18 cellular contexts compared by ENCODE assay signal in genomic region chr9:76716270-76716669, GRCh38. TPM values are rescaled to one million over a fixed set of nuclear protein-coding genes. Genes with fewer than 3 reads are reported as not detected.
DNase-seq lines count a peak whose midpoint lies in the region; ATAC-seq and TF ChIP-seq lines count a peak whose summit lies in the region.
"Had no signal": no experiment of that assay in that cellular context is flagged by ENCODE, and none has a peak within 500 bp of the region (broad histone marks: within the 10 kb centered on the region; RNA-seq: fewer than 3 reads in every experiment).

No MANE protein-coding gene starts in this region.

- H3K4me3 ChIP-seq in mesenchymal stem cell (ENCODE audit: insufficient read depth in 1 of 2, low read depth in 1 of 2, low read length in 2 of 2): no peak overlapping the region
- H3K4me3 ChIP-seq in OCI-LY7 (ENCODE audit: low read depth, low read length, poor library complexity, severe bottlenecking): no peak overlapping the region
- H3K4me3 ChIP-seq: esophagus muscularis mucosa had no signal

- H3K4me1 ChIP-seq in mesenchymal stem cell (ENCODE audit: control insufficient read depth, insufficient read depth, low read depth, low read length) (peaks cover 1% of the 10 kb centered on the region), OCI-LY7 (ENCODE audit: insufficient read depth, low read length, poor library complexity, severe bottlenecking) (no peaks in the 10 kb centered on the region)

- POLR2A ChIA-PET in OCI-LY7 (lab: Charles Lee): no interaction called here

- H3K4ac ChIP-seq in mesenchymal stem cell (ENCODE audit: low read depth in 1 of 2, low read length in 2 of 2): no peak overlapping the region

- H3K9ac ChIP-seq in mesenchymal stem cell (ENCODE audit: low read length): peak overlapping the region; percentile 65

- H3K79me1 ChIP-seq in mesenchymal stem cell (replicated peaks; ENCODE audit: low read length, poor library complexity, severe bottlenecking): no peaks in the 10 kb centered on the region

- no peak overlapping the region for H2BK12ac ChIP-seq in mesenchymal stem cell (ENCODE audit: low read length in 2 of 2)

- no peak overlapping the region for H2BK5ac ChIP-seq in mesenchymal stem cell (ENCODE audit: low read depth, low read length, poor library complexity, severe bottlenecking)

- H3K36me3 ChIP-seq in mesenchymal stem cell (ENCODE audit: control insufficient read depth in 1 of 2, insufficient read depth in 2 of 2, low read depth in 1 of 2, low read length in 2 of 2) (peaks cover 0 to 13% of the 10 kb centered on the region in 2 experiments), OCI-LY7 (ENCODE audit: insufficient read depth, low read length) (no peaks in the 10 kb centered on the region)

- H3K14ac ChIP-seq in mesenchymal stem cell (ENCODE audit: low read length in 2 of 2): no peak overlapping the region

- H3K27me3 ChIP-seq in mesenchymal stem cell (ENCODE audit: control insufficient read depth in 1 of 2, insufficient read depth in 1 of 2, low read length in 2 of 2): no peaks in the 10 kb centered on the region
- H3K27me3 ChIP-seq: esophagus muscularis mucosa had no signal

- WGBS in mesenchymal stem cell: 97% methylated on average over 3 of the region's 4 CpGs

- no peak overlapping the region for H2BK120ac ChIP-seq in mesenchymal stem cell (ENCODE audit: low read depth, low read length)

- H2AFZ ChIP-seq in mesenchymal stem cell (ENCODE audit: low read depth, low read length) (no peak overlapping the region), OCI-LY7 (ENCODE audit: low read length) (no peak overlapping the region)

- CTCF ChIA-PET in OCI-LY7 (lab: Charles Lee; ENCODE audit: unreplicated experiment): no interaction called here

- no peak overlapping the region for H4K8ac ChIP-seq in mesenchymal stem cell (ENCODE audit: low read length)

- ATAC-seq in stimulated activated naive CD8-positive, alpha-beta T cell treated with anti-CD3 and anti-CD28 coated beads, Interleukin-15, Interleukin-2, amounts not matched to agents 100 U/mL and 50 U/mL, for 24 hours: no peak
- ATAC-seq: activated T-cell treated with anti-CD3 and anti-CD28 coated beads, Interleukin-2, amount 50 U/mL, for 4 hours; HCT116; left ventricle myocardium superior; naive thymus-derived CD8-positive, alpha-beta T cell; right cardiac atrium; T-helper 17 cell had no signal

- no TSS peak for BruUV-seq in OCI-LY7 (replicated peaks; lab: Mats Ljungman, UMichigan)

- no peak overlapping the region for H3K4me2 ChIP-seq in mesenchymal stem cell (ENCODE audit: low read length, poor library complexity, severe bottlenecking)
- no peak overlapping the region for H3K4me2 ChIP-seq in OCI-LY7 (ENCODE audit: low read length)

- H3K9me3 ChIP-seq in mesenchymal stem cell (ENCODE audit: control insufficient read depth, low read length) (no peaks in the 10 kb centered on the region), OCI-LY7 (ENCODE audit: low read length) (no peaks in the 10 kb centered on the region)
- H3K9me3 ChIP-seq: esophagus muscularis mucosa had no signal

- H3K27ac ChIP-seq in mesenchymal stem cell (ENCODE audit: low read length, poor library complexity, severe bottlenecking) (no peak overlapping the region), OCI-LY7 (ENCODE audit: low read depth, low read length, poor library complexity, severe bottlenecking) (no peak overlapping the region)

- in situ Hi-C loops in SK-MEL-5 (cut with HindIII; ENCODE audit: low pct_unique_long_range_greater_than_20kb, low sequenced_read_pairs): no loop called here

- H3K23ac ChIP-seq in mesenchymal stem cell (ENCODE audit: low read length in 2 of 2): no peak overlapping the region

- no peaks in the 10 kb centered on the region for H3K9me2 ChIP-seq in OCI-LY7 (ENCODE audit: insufficient read depth, low read length)

- DNase-seq in COR-L47 (lab: John Stamatoyannopoulos, UW): peak; percentile 73
- peak; percentile 56 for DNase-seq in LHCN-M2 (ENCODE audit: low read depth)
- DNase-seq in SK-MEL-5 (ENCODE audit: low read depth, low spot score): peak; percentile 42
- DNase-seq in mesenchymal stem cell: no peak
- no peak for DNase-seq in OCI-LY7 (ENCODE audit: low spot score)
- DNase-seq in stimulated activated naive CD8-positive, alpha-beta T cell treated with anti-CD3 and anti-CD28 coated beads, Interleukin-15, Interleukin-2, amounts not matched to agents 100 U/mL and 50 U/mL, for 24 hours: no peak
- no peak for DNase-seq in HuH-7.5 (ENCODE audit: low spot score)
- DNase-seq: activated T-cell treated with anti-CD3 and anti-CD28 coated beads, Interleukin-2, amount 50 U/mL, for 4 hours; CD4-positive, alpha-beta T cell; Kasumi-1; left ventricle myocardium superior; naive thymus-derived CD8-positive, alpha-beta T cell; NCI-H226; right cardiac atrium; stimulated activated CD4-positive, alpha-beta T cell treated with anti-CD3 and anti-CD28 coated beads, Interleukin-4, amount 100 ng/mL, for 1 hour; T-helper 17 cell had no signal

- no peak overlapping the region for H4K91ac ChIP-seq in mesenchymal stem cell (ENCODE audit: low read length)

- no peaks in the 10 kb centered on the region for H4K20me1 ChIP-seq in OCI-LY7 (ENCODE audit: insufficient read depth, low read length)

- intact Hi-C loops in OCI-LY7 (cut with micrococcal nuclease; ENCODE audit: unreplicated experiment): no loop called here

- H2BK15ac ChIP-seq in mesenchymal stem cell (ENCODE audit: low read depth, poor library complexity, severe bottlenecking): no peak overlapping the region

- TF ChIP-seq CTCF in OCI-LY7 (conservative IDR thresholded peaks at IDR 0.05; ENCODE audit: low read length): no peak

- H3K79me2 ChIP-seq in OCI-LY7 (ENCODE audit: insufficient read depth, low read depth, low read length): no peaks in the 10 kb centered on the region

- no peak overlapping the region for H3K18ac ChIP-seq in mesenchymal stem cell (ENCODE audit: low read depth in 1 of 2, low read length in 2 of 2)

- no peak overlapping the region for H2AK5ac ChIP-seq in mesenchymal stem cell (ENCODE audit: low read length, severe bottlenecking)

RNA-seq across cellular contexts. Expression of gene PCA3, which starts 48.0 kb away (rescaled TPM):
- total RNA-seq in LHCN-M2 (2014; rRNA removed) (0.29 TPM in 1 of 2 replicates, not detected in the other), OCI-LY7 (2022) (not detected in 2 replicates)
- 7.6 TPM for polyA plus RNA-seq in LHCN-M2 (2012)
- 0.13 and 0.21 TPM in 2 replicates for total RNA-seq in SK-MEL-5 (2014; rRNA removed; shearing (Covaris generic))
- polyA plus RNA-seq in SK-MEL-5 (2015; cell fraction: cytosol; rRNA removed): not detected in 2 replicates
- not detected in 2 replicates for polyA plus RNA-seq in SK-MEL-5 (2015; cell fraction: nucleus; rRNA removed)
- polyA plus RNA-seq in mesenchymal stem cell (2013, experiment 1 of 2): not detected
- not detected for polyA plus RNA-seq in mesenchymal stem cell (2013, experiment 2 of 2)
- total RNA-seq in OCI-LY7 (2014; rRNA removed; shearing (Covaris generic)): not detected in 2 replicates
- total RNA-seq: activated T-cell treated with anti-CD3 and anti-CD28 coated beads, Interleukin-2, amount 50 U/mL, for 4 hours; CD4-positive, alpha-beta T cell; left ventricle myocardium superior; naive thymus-derived CD8-positive, alpha-beta T cell; T-helper 17 cell had no signal
- polyA plus RNA-seq: naive thymus-derived CD8-positive, alpha-beta T cell had no signal

Comparison
In these comparisons a context has a peak if more than half of its experiments do, and no peak if none do; other contexts are left out.
1. DNase-seq: peak in COR-L47 (single experiment), LHCN-M2 (single experiment) and SK-MEL-5 (single experiment); none in mesenchymal stem cell (single experiment), OCI-LY7 (single experiment), stimulated activated naive CD8-positive, alpha-beta T cell treated with anti-CD3 and anti-CD28 coated beads, Interleukin-15, Interleukin-2, amounts not matched to agents 100 U/mL and 50 U/mL, for 24 hours (single experiment) and HuH-7.5 (single experiment).